In genomic region chr4:188086858-188087257, GRCh38 we compare ENCODE assay signal across 43 cellular contexts. TPM values are rescaled to one million over a fixed set of nuclear protein-coding genes. Genes with fewer than 3 reads are reported as not detected.
"Had no signal": no experiment of that assay in that cellular context is flagged by ENCODE, and none has a peak within 500 bp of the region (broad histone marks: within the 10 kb centered on the region; RNA-seq: fewer than 3 reads in every experiment).

No MANE protein-coding gene starts in this region.

- DNase-seq: activated effector memory CD4-positive, alpha-beta T cell treated with anti-CD3 and anti-CD28 coated beads, Interleukin-2, amount 50 U/mL, for 16 hours; activated effector memory CD4-positive, alpha-beta T cell treated with Interleukin-2 at 50 U/mL for 16 hours; activated gamma-delta T cell; activated gamma-delta T cell treated with Interleukin-2 at 50 U/mL for 16 hours; activated naive CD4-positive, alpha-beta T cell; activated naive CD4-positive, alpha-beta T cell treated with anti-CD3 and anti-CD28 coated beads for 36 hours; activated naive CD4-positive, alpha-beta T cell treated with anti-CD3 and anti-CD28 coated beads, Interleukin-2, amount 10 ng/mL, durations not matched to agents 7 days and 5 days; activated naive CD4-positive, alpha-beta T cell treated with anti-CD3 and anti-CD28 coated beads, Interleukin-2, amount 50 U/mL, for 16 hours; activated naive CD4-positive, alpha-beta T cell treated with Interleukin-2 at 50 U/mL for 16 hours; activated naive CD8-positive, alpha-beta T cell treated with anti-CD3 and anti-CD28 coated beads for 36 hours; activated naive CD8-positive, alpha-beta T cell treated with anti-CD3 and anti-CD28 coated beads, Interleukin-2, amount 10 ng/mL, durations not matched to agents 7 days and 5 days; activated naive CD8-positive, alpha-beta T cell treated with anti-CD3 and anti-CD28 coated beads, Interleukin-2, amount 50 U/mL, for 24 hours; activated T-cell treated with anti-CD3 and anti-CD28 coated beads, Interleukin-2, amount 50 U/mL, for 1 hour; activated T-cell treated with anti-CD3 and anti-CD28 coated beads, Interleukin-2, amount 50 U/mL, for 24 hours; activated T-cell treated with anti-CD3 and anti-CD28 coated beads, Interleukin-2, amount 50 U/mL, for 4 hours; activated T-cell treated with anti-CD3 and anti-CD28 coated beads, Interleukin-2, amount 50 U/mL, for 48 hours; activated T-cell treated with anti-CD3 and anti-CD28 coated beads, Interleukin-2, amount 50 U/mL, for 72 hours; adrenal gland; amniotic stem cell; amygdala; anterior cingulate cortex; aorta; body of pancreas; brain microvascular endothelial cell; caudate nucleus; central memory CD4-positive, alpha-beta T cell; cerebellar nuclear complex had no signal

- H3K36me3 Mint-ChIP-seq: activated naive CD4-positive, alpha-beta T cell treated with anti-CD3 and anti-CD28 coated beads, Interleukin-2, amount 10 ng/mL, durations not matched to agents 7 days and 5 days; activated naive CD8-positive, alpha-beta T cell treated with anti-CD3 and anti-CD28 coated beads for 36 hours; brain had no signal

- ATAC-seq: activated naive CD4-positive, alpha-beta T cell treated with anti-CD3 and anti-CD28 coated beads, Interleukin-2, amount 50 U/mL, for 72 hours; activated naive CD8-positive, alpha-beta T cell treated with anti-CD3 and anti-CD28 coated beads, Interleukin-2, amount 50 U/mL, for 24 hours; activated T-cell treated with anti-CD3 and anti-CD28 coated beads, Interleukin-2, amount 50 U/mL, for 4 hours; activated T-cell treated with anti-CD3 and anti-CD28 coated beads, Interleukin-2, amount 50 U/mL, for 72 hours; activated T-helper 17 cell treated with anti-CD3 and anti-CD28 coated beads, Interleukin-2, amount 50 U/mL, for 72 hours; body of pancreas had no signal

- H3K27me3 Mint-ChIP-seq: activated naive CD4-positive, alpha-beta T cell treated with anti-CD3 and anti-CD28 coated beads, Interleukin-2, amount 10 ng/mL, durations not matched to agents 7 days and 5 days; activated naive CD4-positive, alpha-beta T cell treated with anti-CD3 and anti-CD28 coated beads, Interleukin-2, amount 50 U/mL, for 24 hours; activated naive CD8-positive, alpha-beta T cell; activated naive CD8-positive, alpha-beta T cell treated with anti-CD3 and anti-CD28 coated beads for 36 hours; activated naive CD8-positive, alpha-beta T cell treated with anti-CD3 and anti-CD28 coated beads, Interleukin-2, amount 10 ng/mL, durations not matched to agents 7 days and 5 days; activated naive CD8-positive, alpha-beta T cell treated with anti-CD3 and anti-CD28 coated beads, Interleukin-2, amount 50 U/mL, for 24 hours; activated T-cell treated with anti-CD3 and anti-CD28 coated beads, Interleukin-2, amount 50 U/mL, for 24 hours; activated T-helper 17 cell treated with anti-CD3 and anti-CD28 coated beads, Interleukin-2, amount 50 U/mL, for 72 hours; central memory CD8-positive, alpha-beta T cell had no signal

- H3K4me3 Mint-ChIP-seq: activated naive CD4-positive, alpha-beta T cell treated with anti-CD3 and anti-CD28 coated beads for 36 hours; activated naive CD4-positive, alpha-beta T cell treated with anti-CD3 and anti-CD28 coated beads, Interleukin-2, amount 10 ng/mL, durations not matched to agents 7 days and 5 days; activated naive CD4-positive, alpha-beta T cell treated with anti-CD3 and anti-CD28 coated beads, Interleukin-2, amount 50 U/mL, for 24 hours; activated naive CD8-positive, alpha-beta T cell; activated naive CD8-positive, alpha-beta T cell treated with anti-CD3 and anti-CD28 coated beads for 36 hours; activated naive CD8-positive, alpha-beta T cell treated with anti-CD3 and anti-CD28 coated beads, Interleukin-2, amount 10 ng/mL, durations not matched to agents 7 days and 5 days; activated naive CD8-positive, alpha-beta T cell treated with anti-CD3 and anti-CD28 coated beads, Interleukin-2, amount 50 U/mL, for 24 hours; activated T-cell treated with anti-CD3 and anti-CD28 coated beads, Interleukin-2, amount 50 U/mL, for 24 hours; activated T-cell treated with anti-CD3 and anti-CD28 coated beads, Interleukin-2, amount 50 U/mL, for 4 hours; activated T-cell treated with anti-CD3 and anti-CD28 coated beads, Interleukin-2, amount 50 U/mL, for 72 hours; activated T-helper 1 cell treated with anti-CD3 and anti-CD28 coated beads, Interleukin-12 subunit alpha, Interleukin-12 subunit beta, Interleukin-2, Interleukin-4 antibody, amounts not matched to agents 30 ng/mL and 10 ng/mL and 1 ng/mL, durations not matched to agents 14 hours and 24 hours and 36 hours; activated T-helper 17 cell treated with anti-CD3 and anti-CD28 coated beads, Interleukin-2, amount 50 U/mL, for 72 hours; brain; central memory CD8-positive, alpha-beta T cell had no signal

- H3K27ac Mint-ChIP-seq: activated naive CD4-positive, alpha-beta T cell treated with anti-CD3 and anti-CD28 coated beads for 36 hours; activated naive CD4-positive, alpha-beta T cell treated with anti-CD3 and anti-CD28 coated beads, Interleukin-2, amount 10 ng/mL, durations not matched to agents 7 days and 5 days; activated naive CD4-positive, alpha-beta T cell treated with anti-CD3 and anti-CD28 coated beads, Interleukin-2, amount 50 U/mL, for 24 hours; activated naive CD4-positive, alpha-beta T cell treated with anti-CD3 and anti-CD28 coated beads, Interleukin-2, amount 50 U/mL, for 72 hours; activated naive CD8-positive, alpha-beta T cell; activated naive CD8-positive, alpha-beta T cell treated with anti-CD3 and anti-CD28 coated beads for 36 hours; activated naive CD8-positive, alpha-beta T cell treated with anti-CD3 and anti-CD28 coated beads, Interleukin-2, amount 10 ng/mL, durations not matched to agents 7 days and 5 days; activated naive CD8-positive, alpha-beta T cell treated with anti-CD3 and anti-CD28 coated beads, Interleukin-2, amount 50 U/mL, for 24 hours; activated T-cell treated with anti-CD3 and anti-CD28 coated beads, Interleukin-2, amount 50 U/mL, for 24 hours; activated T-cell treated with anti-CD3 and anti-CD28 coated beads, Interleukin-2, amount 50 U/mL, for 72 hours; activated T-helper 1 cell treated with anti-CD3 and anti-CD28 coated beads, Interleukin-12 subunit alpha, Interleukin-12 subunit beta, Interleukin-2, Interleukin-4 antibody, amounts not matched to agents 30 ng/mL and 10 ng/mL and 1 ng/mL, durations not matched to agents 14 hours and 24 hours and 36 hours; activated T-helper 17 cell treated with anti-CD3 and anti-CD28 coated beads, Interleukin-2, amount 50 U/mL, for 72 hours; activated T-helper 2 cell treated with anti-CD3 and anti-CD28 coated beads, Interferon-gamma antibody, Interleukin-2, Interleukin-4, amounts not matched to agents 10 μg/mL and 5 μg/mL and 100 μg/mL, durations not matched to agents 14 hours and 24 hours and 36 hours; brain had no signal

- H3K4me1 Mint-ChIP-seq: activated naive CD4-positive, alpha-beta T cell treated with anti-CD3 and anti-CD28 coated beads, Interleukin-2, amount 10 ng/mL, durations not matched to agents 7 days and 5 days; activated naive CD4-positive, alpha-beta T cell treated with anti-CD3 and anti-CD28 coated beads, Interleukin-2, amount 50 U/mL, for 24 hours; activated naive CD8-positive, alpha-beta T cell treated with anti-CD3 and anti-CD28 coated beads for 36 hours; activated naive CD8-positive, alpha-beta T cell treated with anti-CD3 and anti-CD28 coated beads, Interleukin-2, amount 10 ng/mL, durations not matched to agents 7 days and 5 days; activated naive CD8-positive, alpha-beta T cell treated with anti-CD3 and anti-CD28 coated beads, Interleukin-2, amount 50 U/mL, for 24 hours; activated T-helper 17 cell treated with anti-CD3 and anti-CD28 coated beads, Interleukin-2, amount 50 U/mL, for 72 hours; central memory CD8-positive, alpha-beta T cell had no signal

RNA-seq across cellular contexts. Expression of gene TRIML2, which starts 22.5 kb away (rescaled TPM):
- total RNA-seq: activated naive CD4-positive, alpha-beta T cell treated with anti-CD3 and anti-CD28 coated beads for 36 hours; activated naive CD4-positive, alpha-beta T cell treated with anti-CD3 and anti-CD28 coated beads, Interleukin-2, amount 50 U/mL, for 72 hours; activated naive CD8-positive, alpha-beta T cell treated with anti-CD3 and anti-CD28 coated beads for 36 hours; activated naive CD8-positive, alpha-beta T cell treated with anti-CD3 and anti-CD28 coated beads, Interleukin-2, amount 10 ng/mL, durations not matched to agents 7 days and 5 days; activated T-cell treated with anti-CD3 and anti-CD28 coated beads, Interleukin-2, amount 50 U/mL, for 72 hours; activated T-helper 1 cell treated with anti-CD3 and anti-CD28 coated beads, Interleukin-12 subunit alpha, Interleukin-12 subunit beta, Interleukin-2, Interleukin-4 antibody, amounts not matched to agents 30 ng/mL and 10 ng/mL and 1 ng/mL, durations not matched to agents 14 hours and 24 hours and 36 hours; activated T-helper 17 cell treated with anti-CD3 and anti-CD28 coated beads, Interleukin-2, amount 50 U/mL, for 72 hours; activated T-helper 2 cell treated with anti-CD3 and anti-CD28 coated beads, Interferon-gamma antibody, Interleukin-2, Interleukin-4, amounts not matched to agents 10 μg/mL and 5 μg/mL and 100 μg/mL, durations not matched to agents 14 hours and 24 hours and 36 hours; aorta; ascending aorta; body of pancreas; breast epithelium; bronchial epithelial cell; cardiac muscle cell; cardiac septum; cerebellum had no signal

RNA-seq across cellular contexts. Expression of gene TRIML1, which starts 52.4 kb away (rescaled TPM):
- total RNA-seq: activated naive CD4-positive, alpha-beta T cell treated with anti-CD3 and anti-CD28 coated beads for 36 hours; activated naive CD4-positive, alpha-beta T cell treated with anti-CD3 and anti-CD28 coated beads, Interleukin-2, amount 50 U/mL, for 72 hours; activated naive CD8-positive, alpha-beta T cell treated with anti-CD3 and anti-CD28 coated beads for 36 hours; activated naive CD8-positive, alpha-beta T cell treated with anti-CD3 and anti-CD28 coated beads, Interleukin-2, amount 10 ng/mL, durations not matched to agents 7 days and 5 days; activated T-cell treated with anti-CD3 and anti-CD28 coated beads, Interleukin-2, amount 50 U/mL, for 4 hours; activated T-cell treated with anti-CD3 and anti-CD28 coated beads, Interleukin-2, amount 50 U/mL, for 72 hours; activated T-helper 1 cell treated with anti-CD3 and anti-CD28 coated beads, Interleukin-12 subunit alpha, Interleukin-12 subunit beta, Interleukin-2, Interleukin-4 antibody, amounts not matched to agents 30 ng/mL and 10 ng/mL and 1 ng/mL, durations not matched to agents 14 hours and 24 hours and 36 hours; activated T-helper 17 cell treated with anti-CD3 and anti-CD28 coated beads, Interleukin-2, amount 50 U/mL, for 72 hours; activated T-helper 2 cell treated with anti-CD3 and anti-CD28 coated beads, Interferon-gamma antibody, Interleukin-2, Interleukin-4, amounts not matched to agents 10 μg/mL and 5 μg/mL and 100 μg/mL, durations not matched to agents 14 hours and 24 hours and 36 hours; adrenal gland; aorta; ascending aorta; astrocyte; body of pancreas; breast epithelium; bronchial epithelial cell; cardiac muscle cell; cardiac septum; cerebellum; chondrocyte had no signal
